1 cellular context compared by ENCODE assay signal in the genomic region with DNA sequence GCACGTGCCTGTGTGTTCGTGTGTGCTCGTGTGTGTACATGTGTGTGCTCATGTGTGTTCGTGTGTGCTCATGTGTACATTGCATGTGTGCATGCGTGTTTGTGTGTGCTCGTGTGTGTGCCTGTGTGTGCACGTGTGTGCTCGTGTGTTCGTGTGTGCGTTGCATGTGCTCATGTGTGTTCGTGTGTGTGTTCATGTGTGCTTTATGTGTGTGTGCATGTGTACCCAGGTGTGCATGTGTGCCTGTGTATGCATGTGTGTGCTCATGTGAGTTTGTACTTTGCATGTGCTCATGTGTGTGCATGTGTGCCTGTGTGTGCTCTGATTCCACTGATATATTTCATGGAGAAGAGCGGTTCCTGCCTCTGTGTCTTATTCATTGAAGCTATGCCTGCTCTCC.
A peak's percentile ranks its signal among the peaks of the same experiment; 100 is the strongest.
TF ChIP-seq lines count a peak whose summit lies in the region.

No MANE protein-coding gene starts in this region.

TF ChIP-seq in K562, 482 proteins besides CTCF, POLR2A, EP300 and RAD21 (continued from another document):
- TF ChIP-seq CBX5 (IDR thresholded peaks at IDR 0.05; ENCODE audit: borderline replicate concordance, low read depth) (no peak), IRF2 (CRISPR knock-in tag; IDR thresholded peaks at IDR 0.05) (no peak), ELF2 (CRISPR knock-in tag; IDR thresholded peaks at IDR 0.05) (no peak), KDM1A (IDR thresholded peaks at IDR 0.05) (0 out of 4 replicates have a peak, but pooled peaks of 1 of the 2 experiments have one; percentile 18), ZNF224 (CRISPR knock-in tag; IDR thresholded peaks at IDR 0.05) (no peak)
- TF ChIP-seq, protein P1, sequence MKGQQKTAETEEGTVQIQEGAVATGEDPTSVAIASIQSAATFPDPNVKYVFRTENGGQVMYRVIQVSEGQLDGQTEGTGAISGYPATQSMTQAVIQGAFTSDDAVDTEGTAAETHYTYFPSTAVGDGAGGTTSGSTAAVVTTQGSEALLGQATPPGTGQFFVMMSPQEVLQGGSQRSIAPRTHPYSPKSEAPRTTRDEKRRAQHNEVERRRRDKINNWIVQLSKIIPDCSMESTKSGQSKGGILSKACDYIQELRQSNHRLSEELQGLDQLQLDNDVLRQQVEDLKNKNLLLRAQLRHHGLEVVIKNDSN (CRISPR knock-in tag; IDR thresholded peaks at IDR 0.05): no peak
- TF ChIP-seq, protein P2, sequence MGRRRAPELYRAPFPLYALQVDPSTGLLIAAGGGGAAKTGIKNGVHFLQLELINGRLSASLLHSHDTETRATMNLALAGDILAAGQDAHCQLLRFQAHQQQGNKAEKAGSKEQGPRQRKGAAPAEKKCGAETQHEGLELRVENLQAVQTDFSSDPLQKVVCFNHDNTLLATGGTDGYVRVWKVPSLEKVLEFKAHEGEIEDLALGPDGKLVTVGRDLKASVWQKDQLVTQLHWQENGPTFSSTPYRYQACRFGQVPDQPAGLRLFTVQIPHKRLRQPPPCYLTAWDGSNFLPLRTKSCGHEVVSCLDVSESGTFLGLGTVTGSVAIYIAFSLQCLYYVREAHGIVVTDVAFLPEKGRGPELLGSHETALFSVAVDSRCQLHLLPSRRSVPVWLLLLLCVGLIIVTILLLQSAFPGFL (CRISPR knock-in tag; IDR thresholded peaks at IDR 0.05): no peak
TF ChIP-seq in K562: peak in this region for 2.
